Comparison of ENCODE assay signal across 13 cellular contexts in genomic region chr18:42187611-42188378, GRCh38.
DNase-seq lines count a peak whose midpoint lies in the region; ATAC-seq and TF ChIP-seq lines count a peak whose summit lies in the region.
"Had no signal": no experiment of that assay in that cellular context is flagged by ENCODE, and none has a peak within 500 bp of the region (broad histone marks: within the 10 kb centered on the region; RNA-seq: fewer than 3 reads in every experiment).

No MANE protein-coding gene starts in this region.

- TF ChIP-seq CTCF in spleen (IDR thresholded peaks at IDR 0.05 in 8 of 11, conservative IDR thresholded peaks at IDR 0.05 in 3 of 11) (no peak), stomach (IDR thresholded peaks at IDR 0.05) (no peak)

- H3K27me3 ChIP-seq in spleen (replicated peaks in 1 of 7): no peaks in the 10 kb centered on the region
- H3K27me3 ChIP-seq in stomach: no peaks in the 10 kb centered on the region

- ATAC-seq in GM18520 (IDR thresholded peaks at IDR 0.05; ENCODE audit: unreplicated experiment) (peak; percentile 81), GM21529 (IDR thresholded peaks at IDR 0.05; ENCODE audit: unreplicated experiment) (peak; percentile 83), HG03196 (IDR thresholded peaks at IDR 0.05; ENCODE audit: unreplicated experiment) (peak; percentile 67)

- intact Hi-C loops in spleen (cut with DNase I; ENCODE audit: low total_unique reads): no loop called here
- intact Hi-C loops in stomach (cut with DNase I; ENCODE audit: low total_unique reads): no loop called here

- H3K4me3 ChIP-seq in spleen (no peak overlapping the region), stomach (no peak overlapping the region)
- H3K4me3 ChIP-seq: smooth muscle cell had no signal

- H3K9me3 ChIP-seq in spleen: peaks cover 0 to 8% (median 2%) of the 10 kb centered on the region in 8 donors
- H3K9me3 ChIP-seq in stomach: peaks cover 0 to 8% (median 0%) of the 10 kb centered on the region in 4 donors

- H3K4me1 ChIP-seq in spleen (no peaks in the 10 kb centered on the region), stomach (no peaks in the 10 kb centered on the region)

- peak; percentile 89 for DNase-seq in cerebellar cortex (ENCODE audit: low spot score)
- no peak for DNase-seq in activated CD4-positive, alpha-beta T cell treated with anti-CD3 and anti-CD28 coated beads for 4 hours
- DNase-seq in spleen: no peak
- DNase-seq in stomach: no peak
- DNase-seq in NCI-H1436 (lab: John Stamatoyannopoulos, UW): no peak
- DNase-seq: head of caudate nucleus; KBM-7; stimulated activated naive CD4-positive, alpha-beta T cell treated with Interleukin-2 at 50 U/mL for 16 hours; T1000 had no signal

- no peak for TF ChIP-seq EP300 in stomach (IDR thresholded peaks at IDR 0.05)

- H3K36me3 ChIP-seq in spleen (no peaks in the 10 kb centered on the region), stomach (no peaks in the 10 kb centered on the region)

- 63 to 84% (median 66%) methylated on average over 4 of the region's 4 CpGs for WGBS in spleen, 5 donors
- WGBS in stomach, 5 donors: 69 to 80% (median 75%) methylated on average over 4 of the region's 4 CpGs

- TF ChIP-seq POLR2A in spleen (IDR thresholded peaks at IDR 0.05) (no peak), stomach (IDR thresholded peaks at IDR 0.05) (no peak)

- no peak overlapping the region for H3K27ac ChIP-seq in spleen
- no peak overlapping the region for H3K27ac ChIP-seq in stomach
